In the genomic region with DNA sequence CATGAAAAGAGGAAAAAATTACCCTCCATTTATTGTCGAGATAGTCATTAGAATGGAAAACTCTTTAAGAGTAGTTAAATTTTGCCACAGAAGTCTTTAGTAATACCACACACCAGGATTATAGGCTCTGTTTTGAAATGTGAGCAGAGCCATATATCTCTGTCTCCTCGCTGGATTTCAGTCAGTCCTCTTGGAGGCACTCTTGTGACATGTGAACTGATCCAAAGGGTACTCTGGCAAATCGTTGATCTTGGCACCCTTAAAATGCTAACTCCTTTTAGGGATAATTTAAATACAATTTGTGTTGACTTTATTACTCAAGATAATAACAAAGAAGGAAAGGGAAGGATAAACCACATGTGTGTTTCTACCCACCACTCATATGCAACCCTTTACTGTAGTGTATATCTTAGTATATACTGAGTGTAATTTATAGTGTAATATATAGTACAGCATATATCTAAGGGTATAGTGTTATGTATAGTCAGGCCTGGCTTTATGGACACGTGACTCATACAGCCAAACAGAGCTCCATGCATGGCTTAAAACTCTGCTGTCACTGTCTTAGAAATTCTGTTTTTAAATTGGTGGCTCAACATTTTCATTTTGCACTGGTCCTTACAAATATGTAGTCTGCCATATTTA, we compare ENCODE assay signal across 10 cellular contexts. TPM values are rescaled to one million over a fixed set of nuclear protein-coding genes. Genes with fewer than 3 reads are reported as not detected.
A peak's percentile ranks its signal among the peaks of the same experiment; 100 is the strongest.
DNase-seq lines count a peak whose midpoint lies in the region; ATAC-seq and TF ChIP-seq lines count a peak whose summit lies in the region.
"Had no signal": no experiment of that assay in that cellular context is flagged by ENCODE, and none has a peak within 500 bp of the region (broad histone marks: within the 10 kb centered on the region; RNA-seq: fewer than 3 reads in every experiment).

No MANE protein-coding gene starts in this region.

- H3K27ac ChIP-seq in cardiac muscle cell, result peak overlapping the region; percentile 31

- H3K9me3 Mint-ChIP-seq in activated CD8-positive, alpha-beta T cell treated with anti-CD3 and anti-CD28 coated beads, Interleukin-2, amount 10 ng/mL, durations not matched to agents 7 days and 5 days (ENCODE audit: insufficient read depth), result no peaks in the 10 kb centered on the region

- in situ Hi-C loops in SK-MEL-5 (cut with HindIII; ENCODE audit: low pct_unique_long_range_greater_than_20kb, low sequenced_read_pairs), result no loop called here

- no peak overlapping the region for H3K27ac Mint-ChIP-seq in activated CD8-positive, alpha-beta T cell treated with anti-CD3 and anti-CD28 coated beads, Interleukin-2, amount 10 ng/mL, durations not matched to agents 7 days and 5 days

- H3K27me3 ChIP-seq in cardiac muscle cell, result no peaks in the 10 kb centered on the region

- H3K36me3 ChIP-seq in cardiac muscle cell, result no peaks in the 10 kb centered on the region

- peak; percentile 10 for TF ChIP-seq CTCF in cardiac muscle cell (IDR thresholded peaks at IDR 0.05; ENCODE audit: low read depth, low read length)

- peak; percentile 24 for DNase-seq in SIG-M5 treated with dmso at 0.1 percent for 504 hours (lab: John Stamatoyannopoulos, UW; ENCODE audit: unreplicated experiment)
- DNase-seq in SIG-M5 (lab: John Stamatoyannopoulos, UW), result no peak
- peak; percentile 59 for DNase-seq in SK-MEL-5 (ENCODE audit: low read depth, low spot score)
- peak; percentile 28 to 36 for DNase-seq in cardiac muscle cell (ENCODE audit: low read depth in 1 of 2, low spot score in 1 of 2)
- peak; percentile 63 for DNase-seq in stromal cell of bone marrow (ENCODE audit: low read depth)
- no peak for DNase-seq in activated T-cell treated with anti-CD3 and anti-CD28 coated beads, Interleukin-2, amount 50 U/mL, for 1 hour
- no peak for DNase-seq in cerebellum (ENCODE audit: low spot score)
- no peak for DNase-seq in activated CD8-positive, alpha-beta T cell treated with anti-CD3 and anti-CD28 coated beads, Interleukin-2, amount 10 ng/mL, durations not matched to agents 7 days and 5 days
- DNase-seq: GOT3, naive B cell had no signal

- H3K4me3 ChIP-seq in cardiac muscle cell, result no peak overlapping the region

- no peaks in the 10 kb centered on the region for H3K4me1 Mint-ChIP-seq in activated CD8-positive, alpha-beta T cell treated with anti-CD3 and anti-CD28 coated beads, Interleukin-2, amount 10 ng/mL, durations not matched to agents 7 days and 5 days (ENCODE audit: low read depth)

- POLR2A ChIA-PET in activated CD8-positive, alpha-beta T cell treated with anti-CD3 and anti-CD28 coated beads, Interleukin-2, amount 10 ng/mL, durations not matched to agents 7 days and 5 days (lab: Charles Lee), result no interaction called here

- no peaks in the 10 kb centered on the region for H3K9me3 ChIP-seq in cardiac muscle cell (ENCODE audit: low read depth)

- ATAC-seq in activated CD8-positive, alpha-beta T cell treated with anti-CD3 and anti-CD28 coated beads, Interleukin-2, amount 10 ng/mL, durations not matched to agents 7 days and 5 days, result no peak

- no peak overlapping the region for H3K4me3 Mint-ChIP-seq in activated CD8-positive, alpha-beta T cell treated with anti-CD3 and anti-CD28 coated beads, Interleukin-2, amount 10 ng/mL, durations not matched to agents 7 days and 5 days
- H3K4me3 Mint-ChIP-seq: naive B cell had no signal

- H3K27me3 Mint-ChIP-seq in activated CD8-positive, alpha-beta T cell treated with anti-CD3 and anti-CD28 coated beads, Interleukin-2, amount 10 ng/mL, durations not matched to agents 7 days and 5 days (ENCODE audit: low read depth), result peaks cover 20% of the 10 kb centered on the region

- CTCF ChIA-PET in activated CD8-positive, alpha-beta T cell treated with anti-CD3 and anti-CD28 coated beads, Interleukin-2, amount 10 ng/mL, durations not matched to agents 7 days and 5 days (lab: Charles Lee), result no interaction called here

- H3K36me3 Mint-ChIP-seq in activated CD8-positive, alpha-beta T cell treated with anti-CD3 and anti-CD28 coated beads, Interleukin-2, amount 10 ng/mL, durations not matched to agents 7 days and 5 days (ENCODE audit: low read depth), result no peaks in the 10 kb centered on the region

- peaks cover 12% of the 10 kb centered on the region for H3K4me1 ChIP-seq in cardiac muscle cell (ENCODE audit: low read depth)

RNA-seq across cellular contexts. Expression of gene KPNA4, which starts 12.3 kb away (rescaled TPM):
- 27.2 and 29.8 TPM in 2 replicates for total RNA-seq in SK-MEL-5 (2014; rRNA removed; shearing (Covaris generic))
- polyA plus RNA-seq in SK-MEL-5 (2015; cell fraction: cytosol; rRNA removed), result 19.6 and 25.3 TPM in 2 replicates
- polyA plus RNA-seq in SK-MEL-5 (2015; cell fraction: nucleus; rRNA removed), result 8.0 and 8.5 TPM in 2 replicates
- 11.8 and 18.5 TPM in 2 replicates for total RNA-seq in cardiac muscle cell
- 11.7 and 12.5 TPM in 2 replicates for polyA plus RNA-seq in cardiac muscle cell
- 30.6 TPM for total RNA-seq in cerebellum
- 10 to 100 TPM; 36.7 to 46.3 TPM for total RNA-seq in activated CD8-positive, alpha-beta T cell treated with anti-CD3 and anti-CD28 coated beads, Interleukin-2, amount 10 ng/mL, durations not matched to agents 7 days and 5 days

Comparison
In these comparisons a context has a peak if more than half of its experiments do, and no peak if none do; other contexts are left out.
1. DNase-seq: peak in SIG-M5 treated with dmso at 0.1 percent for 504 hours (single experiment), SK-MEL-5 (single experiment), cardiac muscle cell (2 of 2) and stromal cell of bone marrow (single experiment); none in SIG-M5 (single experiment), activated T-cell treated with anti-CD3 and anti-CD28 coated beads, Interleukin-2, amount 50 U/mL, for 1 hour (single experiment), cerebellum (single experiment) and activated CD8-positive, alpha-beta T cell treated with anti-CD3 and anti-CD28 coated beads, Interleukin-2, amount 10 ng/mL, durations not matched to agents 7 days and 5 days (single experiment).